Comparison of ENCODE assay signal across 9 cellular contexts in genomic region chr1:197838836-197839235, GRCh38.
A peak's percentile ranks its signal among the peaks of the same experiment; 100 is the strongest.
DNase-seq lines count a peak whose midpoint lies in the region; ATAC-seq and TF ChIP-seq lines count a peak whose summit lies in the region.
"Had no signal": no experiment of that assay in that cellular context is flagged by ENCODE, and none has a peak within 500 bp of the region (broad histone marks: within the 10 kb centered on the region; RNA-seq: fewer than 3 reads in every experiment).

No MANE protein-coding gene starts in this region.

- H3K36me3 ChIP-seq in ACC112 (ENCODE audit: insufficient read depth, low read length), result no peaks in the 10 kb centered on the region

- H3K4me1 ChIP-seq in ACC112 (ENCODE audit: control insufficient read depth, insufficient read depth, low read length, unreplicated experiment), result peaks cover 22% of the 10 kb centered on the region

- ATAC-seq in activated naive CD4-positive, alpha-beta T cell treated with anti-CD3 and anti-CD28 coated beads, Interleukin-2, amount 50 U/mL, for 72 hours, result no peak

- H3K4me3 Mint-ChIP-seq in mesothelial cell of epicardium, result no peak overlapping the region

- TF ChIP-seq CTCF in fibroblast of mammary gland (conservative IDR thresholded peaks at IDR 0.05; ENCODE audit: control insufficient read depth, insufficient read depth, low read depth, low read length), result no peak
- TF ChIP-seq CTCF in mesothelial cell of epicardium (IDR thresholded peaks at IDR 0.05; ENCODE audit: unreplicated experiment), result no peak

- peaks cover 12% of the 10 kb centered on the region for H3K4me1 Mint-ChIP-seq in mesothelial cell of epicardium

- DNase-seq in HCEC 1CT (peak; percentile 92), RKO (ENCODE audit: low spot score) (peak; percentile 82), fibroblast of mammary gland (ENCODE audit: low read depth) (peak; percentile 90), mesothelial cell of epicardium (ENCODE audit: low spot score in 2 of 2, unreplicated experiment in 2 of 2) (no peak), cerebellum (ENCODE audit: low spot score) (no peak)
- DNase-seq in activated naive CD4-positive, alpha-beta T cell treated with anti-CD3 and anti-CD28 coated beads, Interleukin-2, amount 50 U/mL, for 72 hours (ENCODE audit: low spot score in 2 of 2), result no peak
- no peak for DNase-seq in stimulated activated CD4-positive, alpha-beta T cell treated with anti-CD3 and anti-CD28 coated beads, Interleukin-15, amount 100 ng/mL, for 24 hours

- H3K9me3 Mint-ChIP-seq in activated naive CD4-positive, alpha-beta T cell treated with anti-CD3 and anti-CD28 coated beads, Interleukin-2, amount 50 U/mL, for 72 hours, result no peaks in the 10 kb centered on the region
- peaks cover 9% of the 10 kb centered on the region for H3K9me3 Mint-ChIP-seq in mesothelial cell of epicardium

- no peaks in the 10 kb centered on the region for H3K36me3 Mint-ChIP-seq in activated naive CD4-positive, alpha-beta T cell treated with anti-CD3 and anti-CD28 coated beads, Interleukin-2, amount 50 U/mL, for 72 hours
- peaks cover 2% of the 10 kb centered on the region for H3K36me3 Mint-ChIP-seq in mesothelial cell of epicardium

- peak overlapping the region; percentile 97 for H2AFZ ChIP-seq in ACC112 (ENCODE audit: low read length, unreplicated experiment)

- H3K27me3 Mint-ChIP-seq in mesothelial cell of epicardium (ENCODE audit: low read depth), result no peaks in the 10 kb centered on the region

- no peaks in the 10 kb centered on the region for H3K79me2 ChIP-seq in ACC112 (ENCODE audit: control insufficient read depth, insufficient read depth, low read length, unreplicated experiment)

- no peaks in the 10 kb centered on the region for H3K27me3 ChIP-seq in ACC112 (ENCODE audit: insufficient read depth, low read length)

- peak overlapping the region; percentile 51 for H3K27ac ChIP-seq in ACC112 (ENCODE audit: low read depth, low read length)
- H3K27ac ChIP-seq: C4-2B had no signal

- no peak overlapping the region for H3K27ac Mint-ChIP-seq in activated naive CD4-positive, alpha-beta T cell treated with anti-CD3 and anti-CD28 coated beads, Interleukin-2, amount 50 U/mL, for 72 hours
- no peak overlapping the region for H3K27ac Mint-ChIP-seq in mesothelial cell of epicardium

- no peak overlapping the region for H3K4me3 ChIP-seq in ACC112 (ENCODE audit: low read depth, low read length)
- H3K4me3 ChIP-seq in fibroblast of mammary gland (ENCODE audit: control insufficient read depth, low read depth, low read length), result no peak overlapping the region

Comparison
In these comparisons a context has a peak if more than half of its experiments do, and no peak if none do; other contexts are left out.
1. DNase-seq: peak in HCEC 1CT (single experiment), RKO (single experiment) and fibroblast of mammary gland (single experiment); none in activated naive CD4-positive, alpha-beta T cell treated with anti-CD3 and anti-CD28 coated beads, Interleukin-2, amount 50 U/mL, for 72 hours (0 of 2), mesothelial cell of epicardium (0 of 2), cerebellum (single experiment) and stimulated activated CD4-positive, alpha-beta T cell treated with anti-CD3 and anti-CD28 coated beads, Interleukin-15, amount 100 ng/mL, for 24 hours (single experiment).